In genomic region chr12:128191380-128191779, GRCh38 we compare ENCODE assay signal across 24 cellular contexts.
DNase-seq lines count a peak whose midpoint lies in the region; ATAC-seq, FAIRE-seq and TF ChIP-seq lines count a peak whose summit lies in the region.
"Had no signal": no experiment of that assay in that cellular context is flagged by ENCODE, and none has a peak within 500 bp of the region (broad histone marks: within the 10 kb centered on the region; RNA-seq: fewer than 3 reads in every experiment).

No MANE protein-coding gene starts in this region.

- 92% methylated on average over 14 of the region's 14 CpGs; no CpG with 5 or more reads in 1 of the 2 experiments for WGBS in H1 (ENCODE audit: extremely low coverage in 1 of 2, insufficient coverage in 1 of 2, insufficient read length in 1 of 2, insufficient replicate concordance in 2 of 2, low coverage in 1 of 2, low lambda C conversion rate in 2 of 2, missing lambda C conversion rate in 1 of 2), 2 experiments
- no CpG with 5 or more reads among the region's 14 CpGs for WGBS in mesendoderm (ENCODE audit: extremely low coverage, insufficient coverage, low lambda C conversion rate)

- 0 out of 2 replicates have a peak overlapping the region, but pooled peaks have one; percentile 15 for H4K8ac ChIP-seq in H1 (ENCODE audit: extremely low read depth, insufficient read depth, low read length)
- no peak overlapping the region for H4K8ac ChIP-seq in mesendoderm (ENCODE audit: low read depth, low read length)

- intact Hi-C loops in CD8-positive, alpha-beta T cell (cut with DNase I, micrococcal nuclease), result no loop called here

- no peak overlapping the region for H3K4me3 Mint-ChIP-seq in CD8-positive, alpha-beta T cell
- H3K4me3 Mint-ChIP-seq: B cell; CD8-positive, alpha-beta memory T cell; IgD-negative memory B cell had no signal

- H3K56ac ChIP-seq in H1 (replicated peaks; ENCODE audit: insufficient read length, low read depth, low read length), result no peak overlapping the region
- no peak overlapping the region for H3K56ac ChIP-seq in mesendoderm (ENCODE audit: low read length)

- ATAC-seq in CD8-positive, alpha-beta T cell, result no peak

- no peak overlapping the region for H2BK12ac ChIP-seq in H1 (ENCODE audit: low read depth, low read length)

- H3K4me3 ChIP-seq in H1 (ENCODE audit: extremely low read depth in 1 of 4, insufficient read depth in 2 of 4, low read depth in 3 of 4, low read length in 4 of 4), result no peak overlapping the region
- no peak overlapping the region for H3K4me3 ChIP-seq in mesendoderm (ENCODE audit: low read length)
- no peak overlapping the region for H3K4me3 ChIP-seq in CD8-positive, alpha-beta T cell (ENCODE audit: low read depth, low read length)
- H3K4me3 ChIP-seq: BLaER1 treated with 17β-estradiol and CSF1 and Interleukin-3, amounts not matched to agents 10 nM and 100 nM had no signal

- H3K36me3 Mint-ChIP-seq in CD8-positive, alpha-beta T cell, result no peaks in the 10 kb centered on the region
- H3K36me3 Mint-ChIP-seq: CD8-positive, alpha-beta memory T cell; IgD-negative memory B cell had no signal

- no peak for TF ChIP-seq CTCF in H1 (IDR thresholded peaks at IDR 0.05; ENCODE audit: control extremely low read depth in 1 of 3, insufficient read depth in 1 of 3, low read depth in 1 of 3, low read length in 3 of 3)
- TF ChIP-seq CTCF in CD8-positive, alpha-beta T cell (IDR thresholded peaks at IDR 0.05), result no peak

- H3K18ac ChIP-seq in H1 (ENCODE audit: extremely low read depth, low read length) (no peak overlapping the region), mesendoderm (ENCODE audit: low read length) (no peak overlapping the region)

- no peaks in the 10 kb centered on the region for H3K4me1 ChIP-seq in H1 (replicated peaks in 1 of 4; ENCODE audit: control insufficient read depth in 3 of 4, insufficient read depth in 4 of 4, low read length in 3 of 4)
- H3K4me1 ChIP-seq in mesendoderm (ENCODE audit: control insufficient read depth, low read depth, low read length), result no peaks in the 10 kb centered on the region
- no peaks in the 10 kb centered on the region for H3K4me1 ChIP-seq in CD8-positive, alpha-beta T cell (ENCODE audit: insufficient read depth, low read length)
- H3K4me1 ChIP-seq: BLaER1 treated with 17β-estradiol and CSF1 and Interleukin-3, amounts not matched to agents 10 nM and 100 nM had no signal

- H3K27me3 ChIP-seq in H1 (replicated peaks in 1 of 4; ENCODE audit: control insufficient read depth in 3 of 4, extremely low read depth in 1 of 4, insufficient read depth in 3 of 4, low read length in 3 of 4), result no peaks in the 10 kb centered on the region
- H3K27me3 ChIP-seq in mesendoderm (ENCODE audit: insufficient read depth, low read length, poor library complexity), result no peaks in the 10 kb centered on the region
- H3K27me3 ChIP-seq in CD8-positive, alpha-beta T cell (ENCODE audit: insufficient read depth, low read length), result no peaks in the 10 kb centered on the region
- H3K27me3 ChIP-seq: BLaER1 treated with 17β-estradiol and CSF1 and Interleukin-3, amounts not matched to agents 10 nM and 100 nM had no signal

- no peak overlapping the region for H2AFZ ChIP-seq in H1 (ENCODE audit: low read length)

- no peak for TF ChIP-seq RAD21 in H1 (IDR thresholded peaks at IDR 0.05 in 1 of 2, conservative IDR thresholded peaks at IDR 0.05 in 1 of 2; ENCODE audit: low read depth in 2 of 2, low read length in 2 of 2)

- POLR2A ChIA-PET in H1 (lab: Charles Lee; ENCODE audit: partially characterized antibody), result no interaction called here
- POLR2A ChIA-PET in CD8-positive, alpha-beta T cell (lab: Charles Lee), result no interaction called here

- H3K36me3 ChIP-seq in H1 (ENCODE audit: control insufficient read depth in 2 of 4, insufficient read depth in 4 of 4, low read length in 3 of 4) (no peaks in the 10 kb centered on the region), mesendoderm (ENCODE audit: control insufficient read depth, insufficient read depth, low read length) (no peaks in the 10 kb centered on the region)
- no peaks in the 10 kb centered on the region for H3K36me3 ChIP-seq in CD8-positive, alpha-beta T cell (ENCODE audit: insufficient read depth, low read length)
- H3K36me3 ChIP-seq: BLaER1 treated with 17β-estradiol and CSF1 and Interleukin-3, amounts not matched to agents 10 nM and 100 nM had no signal

- TF ChIP-seq POLR2A in H1 (IDR thresholded peaks at IDR 0.05; ENCODE audit: control extremely low read depth in 1 of 2, low read depth in 2 of 2, low read length in 2 of 2), result no peak

- H3K9ac ChIP-seq in H1 (replicated peaks in 1 of 4; ENCODE audit: extremely low read depth in 1 of 4, low read depth in 3 of 4, low read length in 3 of 4) (no peak overlapping the region), mesendoderm (ENCODE audit: low read length) (no peak overlapping the region)
- H3K9ac ChIP-seq: BLaER1 treated with 17β-estradiol and CSF1 and Interleukin-3, amounts not matched to agents 10 nM and 100 nM had no signal

- CTCF ChIA-PET in H1 (lab: Charles Lee; ENCODE audit: partially characterized antibody), result interaction anchor here (0.6 to 2.0 kb wide), 18 partner anchors 8 to 480 kb away, joined by 3 to 13 read pairs (median 5); no protein-coding TSS in a partner anchor
- CTCF ChIA-PET in CD8-positive, alpha-beta T cell (lab: Charles Lee), result no interaction called here

- H3K9me3 Mint-ChIP-seq in CD8-positive, alpha-beta T cell, result peaks cover 4% of the 10 kb centered on the region

- H3K9me3 ChIP-seq in H1 (ENCODE audit: insufficient read depth in 2 of 2, low read depth in 1 of 2, low read length in 1 of 2), result 0 out of 4 replicates have a peak, but pooled peaks cover 6 to 10% of the 10 kb centered on the region in 2 experiments
- no peaks in the 10 kb centered on the region for H3K9me3 ChIP-seq in CD8-positive, alpha-beta T cell (ENCODE audit: low read length)

- no peak overlapping the region for H3K14ac ChIP-seq in H1 (ENCODE audit: insufficient read length)

- DNase-seq in ELF-1 (ENCODE audit: low read depth, low spot score) (peak; percentile 3), NCI-H69 (lab: John Stamatoyannopoulos, UW) (peak; percentile 74), H1 (ENCODE audit: low read depth in 1 of 2, low spot score in 2 of 2) (no peak), mesendoderm (peak; percentile 29), AML-193 (lab: John Stamatoyannopoulos, UW) (no peak), UCSD-AML1 (lab: John Stamatoyannopoulos, UW; ENCODE audit: unreplicated experiment) (no peak), globus pallidus (ENCODE audit: low spot score) (no peak)
- no peak for DNase-seq in CD8-positive, alpha-beta T cell
- DNase-seq: 8988T; CD8-positive, alpha-beta memory T cell; COR-L47; DMS 273 treated with DMSO at 0.1 percent for 48 hours; DMS53; DND-41; GDM1; GOT3; HCEC 1CT; KG1 had no signal

- H2AK5ac ChIP-seq in H1 (ENCODE audit: low read depth, low read length) (no peak overlapping the region), mesendoderm (ENCODE audit: low read length) (no peak overlapping the region)

- H3K27me3 Mint-ChIP-seq in CD8-positive, alpha-beta T cell (ENCODE audit: low read depth), result no peaks in the 10 kb centered on the region
- H3K27me3 Mint-ChIP-seq: B cell; CD8-positive, alpha-beta memory T cell; IgD-negative memory B cell had no signal

- TF ChIP-seq EP300 in H1 (IDR thresholded peaks at IDR 0.05; ENCODE audit: borderline replicate concordance in 1 of 2, low read depth in 2 of 2, low read length in 2 of 2), result no peak

- no peak for FAIRE-seq in H1 (lab: Jason Lieb, UNC)
- FAIRE-seq: GM12892, GM18507 had no signal

- no peak overlapping the region for H3K27ac Mint-ChIP-seq in CD8-positive, alpha-beta T cell
- H3K27ac Mint-ChIP-seq: B cell; CD8-positive, alpha-beta memory T cell; IgD-negative memory B cell had no signal

- no peaks in the 10 kb centered on the region for H3K79me1 ChIP-seq in H1 (ENCODE audit: low read depth, low read length)
- no peaks in the 10 kb centered on the region for H3K79me1 ChIP-seq in mesendoderm (ENCODE audit: low read length)

- H4K5ac ChIP-seq in H1 (ENCODE audit: insufficient read length, low read depth, low read length) (no peak overlapping the region), mesendoderm (ENCODE audit: low read length) (no peak overlapping the region)

- H4K20me1 ChIP-seq in H1 (replicated peaks in 1 of 2; ENCODE audit: control insufficient read depth in 1 of 2, insufficient read depth in 2 of 2, low read length in 2 of 2), result no peaks in the 10 kb centered on the region
- H4K20me1 ChIP-seq: BLaER1 treated with 17β-estradiol and CSF1 and Interleukin-3, amounts not matched to agents 10 nM and 100 nM had no signal

- peaks cover 10% of the 10 kb centered on the region; the same call in 1 of the 2 replicates for H3K23me2 ChIP-seq in H1 (ENCODE audit: low read depth, low read length)

- H3K4me2 ChIP-seq in H1 (ENCODE audit: insufficient read depth in 1 of 2, low read depth in 2 of 2, low read length in 2 of 2) (no peak overlapping the region), mesendoderm (ENCODE audit: low read length) (no peak overlapping the region)
- H3K4me2 ChIP-seq: BLaER1 treated with 17β-estradiol and CSF1 and Interleukin-3, amounts not matched to agents 10 nM and 100 nM had no signal

- H3K79me2 ChIP-seq in H1 (ENCODE audit: control insufficient read depth in 1 of 2, insufficient read depth in 2 of 2, low read length in 2 of 2) (no peaks in the 10 kb centered on the region), mesendoderm (ENCODE audit: control insufficient read depth, insufficient read depth, low read length) (no peaks in the 10 kb centered on the region)

- H3K23ac ChIP-seq in H1 (ENCODE audit: insufficient read length) (no peak overlapping the region), mesendoderm (ENCODE audit: low read length) (no peak overlapping the region)

- H2BK5ac ChIP-seq in H1 (ENCODE audit: low read depth, low read length) (no peak overlapping the region), mesendoderm (ENCODE audit: low read length) (no peak overlapping the region)

- H3K27ac ChIP-seq in H1 (ENCODE audit: low read depth, low read length) (no peak overlapping the region), mesendoderm (ENCODE audit: low read depth, low read length) (no peak overlapping the region)
- H3K27ac ChIP-seq in CD8-positive, alpha-beta T cell (ENCODE audit: low read depth, low read length), result no peak overlapping the region
- H3K27ac ChIP-seq: BLaER1 treated with 17β-estradiol and CSF1 and Interleukin-3, amounts not matched to agents 10 nM and 100 nM; HL-60 had no signal

- H2BK120ac ChIP-seq in H1 (replicated peaks; ENCODE audit: low read depth, low read length), result no peak overlapping the region
- no peak overlapping the region for H2BK120ac ChIP-seq in mesendoderm (ENCODE audit: low read depth, low read length)

- no peaks in the 10 kb centered on the region for H3K4me1 Mint-ChIP-seq in CD8-positive, alpha-beta T cell (ENCODE audit: low read depth)
- H3K4me1 Mint-ChIP-seq: B cell; CD8-positive, alpha-beta memory T cell had no signal

- no peak overlapping the region for H2BK20ac ChIP-seq in H1 (ENCODE audit: low read length)

- H2BK15ac ChIP-seq in H1 (ENCODE audit: low read length) (no peak overlapping the region), mesendoderm (replicated peaks; ENCODE audit: low read depth) (no peak overlapping the region)

- no peak overlapping the region for H4K91ac ChIP-seq in H1 (replicated peaks; ENCODE audit: insufficient read length, low read length)

- H3K4ac ChIP-seq in H1 (replicated peaks; ENCODE audit: insufficient read length, low read depth, low read length) (no peak overlapping the region), mesendoderm (ENCODE audit: low read depth, low read length) (no peak overlapping the region)

Comparison
In these comparisons a context has a peak if more than half of its experiments do, and no peak if none do; other contexts are left out.
1. DNase-seq: peak in ELF-1 (single experiment), NCI-H69 (single experiment) and mesendoderm (single experiment); none in H1 (0 of 2), AML-193 (0 of 2), UCSD-AML1 (single experiment), CD8-positive, alpha-beta T cell (0 of 7) and globus pallidus (single experiment).